In genomic region chr5:56025303-56025885, GRCh38 we compare ENCODE assay signal across 1 cellular context.
TF ChIP-seq lines count a peak whose summit lies in the region.

No MANE protein-coding gene starts in this region.

TF ChIP-seq in HepG2, 621 proteins besides CTCF, POLR2A, EP300 and RAD21 (continued from another document and continues in another):
- TF ChIP-seq, protein P1, sequence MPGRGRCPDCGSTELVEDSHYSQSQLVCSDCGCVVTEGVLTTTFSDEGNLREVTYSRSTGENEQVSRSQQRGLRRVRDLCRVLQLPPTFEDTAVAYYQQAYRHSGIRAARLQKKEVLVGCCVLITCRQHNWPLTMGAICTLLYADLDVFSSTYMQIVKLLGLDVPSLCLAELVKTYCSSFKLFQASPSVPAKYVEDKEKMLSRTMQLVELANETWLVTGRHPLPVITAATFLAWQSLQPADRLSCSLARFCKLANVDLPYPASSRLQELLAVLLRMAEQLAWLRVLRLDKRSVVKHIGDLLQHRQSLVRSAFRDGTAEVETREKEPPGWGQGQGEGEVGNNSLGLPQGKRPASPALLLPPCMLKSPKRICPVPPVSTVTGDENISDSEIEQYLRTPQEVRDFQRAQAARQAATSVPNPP (CRISPR knock-in tag; IDR thresholded peaks at IDR 0.05): no peak
- TF ChIP-seq SSRP1 (CRISPR knock-in tag; IDR thresholded peaks at IDR 0.05) (no peak), ZNF710 (CRISPR knock-in tag; IDR thresholded peaks at IDR 0.05; ENCODE audit: borderline replicate concordance) (no peak; the same call in 1 of the 2 replicates), MTA3 (CRISPR knock-in tag; IDR thresholded peaks at IDR 0.05) (no peak), TCF7 (IDR thresholded peaks at IDR 0.05; ENCODE audit: low read depth) (peak; percentile 74), TIGD3 (CRISPR knock-in tag; IDR thresholded peaks at IDR 0.05; ENCODE audit: borderline replicate concordance) (no peak), ZBTB1 (CRISPR knock-in tag; IDR thresholded peaks at IDR 0.05; ENCODE audit: borderline replicate concordance) (no peak), KLF12 (CRISPR knock-in tag; IDR thresholded peaks at IDR 0.05; ENCODE audit: borderline replicate concordance) (no peak; the same call in 1 of the 2 replicates), ZMYM4 (CRISPR knock-in tag; IDR thresholded peaks at IDR 0.05) (peak; percentile 72), TEAD3 (CRISPR knock-in tag; optimal IDR thresholded peaks at IDR 0.05; ENCODE audit: borderline replicate concordance) (peak; percentile 74), GPN1 (CRISPR knock-in tag; IDR thresholded peaks at IDR 0.05; ENCODE audit: borderline replicate concordance) (no peak), BRCA1 (CRISPR knock-in tag; IDR thresholded peaks at IDR 0.05) (0 out of 2 replicates have a peak, but pooled peaks have one; percentile 1), ZNF318 (CRISPR knock-in tag; IDR thresholded peaks at IDR 0.05) (no peak), ZNF737 (CRISPR knock-in tag; IDR thresholded peaks at IDR 0.05; ENCODE audit: borderline replicate concordance) (no peak), GABPB1 (CRISPR knock-in tag; IDR thresholded peaks at IDR 0.05) (no peak), ZZZ3 (CRISPR knock-in tag; IDR thresholded peaks at IDR 0.05; ENCODE audit: borderline replicate concordance) (no peak), ZNF101 (CRISPR knock-in tag; IDR thresholded peaks at IDR 0.05; ENCODE audit: borderline replicate concordance, low read depth) (no peak), HOXA9 (CRISPR knock-in tag; IDR thresholded peaks at IDR 0.05; ENCODE audit: borderline replicate concordance) (no peak), HOXA7 (CRISPR knock-in tag; IDR thresholded peaks at IDR 0.05) (no peak), ZNF768 (CRISPR knock-in tag; IDR thresholded peaks at IDR 0.05) (no peak), CBX5 (CRISPR knock-in tag; IDR thresholded peaks at IDR 0.05; ENCODE audit: borderline replicate concordance) (peak; percentile 75; the same call in 1 of the 2 replicates), CENPX (CRISPR knock-in tag; IDR thresholded peaks at IDR 0.05) (no peak), SMARCC2 (IDR thresholded peaks at IDR 0.05) (no peak), ZNF460 (CRISPR knock-in tag; IDR thresholded peaks at IDR 0.05; ENCODE audit: borderline replicate concordance) (no peak; the same call in 1 of the 2 replicates), KMT2A (CRISPR knock-in tag; IDR thresholded peaks at IDR 0.05) (peak; percentile 35; the same call in 1 of the 2 replicates), MIXL1 (CRISPR knock-in tag; IDR thresholded peaks at IDR 0.05) (peak; percentile 87), ZNF816 (CRISPR knock-in tag; IDR thresholded peaks at IDR 0.05; ENCODE audit: borderline replicate concordance) (peak; percentile 30; the same call in 1 of the 2 replicates), ZNF224 (CRISPR knock-in tag; IDR thresholded peaks at IDR 0.05) (no peak), MNT (IDR thresholded peaks at IDR 0.05) (no peak), MTF1 (CRISPR knock-in tag; IDR thresholded peaks at IDR 0.05) (no peak), U2AF2 (IDR thresholded peaks at IDR 0.05; ENCODE audit: low read depth, low read length) (no peak), HNRNPUL1 (IDR thresholded peaks at IDR 0.05; ENCODE audit: low read depth, low read length) (0 out of 2 replicates have a peak, but pooled peaks have one; percentile 49), JUN (CRISPR knock-in tag; IDR thresholded peaks at IDR 0.05) (peak; percentile 67), SRSF4 (IDR thresholded peaks at IDR 0.05; ENCODE audit: low read depth, low read length, poor library complexity, severe bottlenecking) (no peak), ZNF572 (CRISPR knock-in tag; IDR thresholded peaks at IDR 0.05) (no peak), PAWR (CRISPR knock-in tag; IDR thresholded peaks at IDR 0.05; ENCODE audit: borderline replicate concordance) (no peak)
- TF ChIP-seq, protein P2, sequence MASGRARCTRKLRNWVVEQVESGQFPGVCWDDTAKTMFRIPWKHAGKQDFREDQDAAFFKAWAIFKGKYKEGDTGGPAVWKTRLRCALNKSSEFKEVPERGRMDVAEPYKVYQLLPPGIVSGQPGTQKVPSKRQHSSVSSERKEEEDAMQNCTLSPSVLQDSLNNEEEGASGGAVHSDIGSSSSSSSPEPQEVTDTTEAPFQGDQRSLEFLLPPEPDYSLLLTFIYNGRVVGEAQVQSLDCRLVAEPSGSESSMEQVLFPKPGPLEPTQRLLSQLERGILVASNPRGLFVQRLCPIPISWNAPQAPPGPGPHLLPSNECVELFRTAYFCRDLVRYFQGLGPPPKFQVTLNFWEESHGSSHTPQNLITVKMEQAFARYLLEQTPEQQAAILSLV (CRISPR knock-in tag; IDR thresholded peaks at IDR 0.05; ENCODE audit: borderline replicate concordance): no peak
- TF ChIP-seq, protein P3, sequence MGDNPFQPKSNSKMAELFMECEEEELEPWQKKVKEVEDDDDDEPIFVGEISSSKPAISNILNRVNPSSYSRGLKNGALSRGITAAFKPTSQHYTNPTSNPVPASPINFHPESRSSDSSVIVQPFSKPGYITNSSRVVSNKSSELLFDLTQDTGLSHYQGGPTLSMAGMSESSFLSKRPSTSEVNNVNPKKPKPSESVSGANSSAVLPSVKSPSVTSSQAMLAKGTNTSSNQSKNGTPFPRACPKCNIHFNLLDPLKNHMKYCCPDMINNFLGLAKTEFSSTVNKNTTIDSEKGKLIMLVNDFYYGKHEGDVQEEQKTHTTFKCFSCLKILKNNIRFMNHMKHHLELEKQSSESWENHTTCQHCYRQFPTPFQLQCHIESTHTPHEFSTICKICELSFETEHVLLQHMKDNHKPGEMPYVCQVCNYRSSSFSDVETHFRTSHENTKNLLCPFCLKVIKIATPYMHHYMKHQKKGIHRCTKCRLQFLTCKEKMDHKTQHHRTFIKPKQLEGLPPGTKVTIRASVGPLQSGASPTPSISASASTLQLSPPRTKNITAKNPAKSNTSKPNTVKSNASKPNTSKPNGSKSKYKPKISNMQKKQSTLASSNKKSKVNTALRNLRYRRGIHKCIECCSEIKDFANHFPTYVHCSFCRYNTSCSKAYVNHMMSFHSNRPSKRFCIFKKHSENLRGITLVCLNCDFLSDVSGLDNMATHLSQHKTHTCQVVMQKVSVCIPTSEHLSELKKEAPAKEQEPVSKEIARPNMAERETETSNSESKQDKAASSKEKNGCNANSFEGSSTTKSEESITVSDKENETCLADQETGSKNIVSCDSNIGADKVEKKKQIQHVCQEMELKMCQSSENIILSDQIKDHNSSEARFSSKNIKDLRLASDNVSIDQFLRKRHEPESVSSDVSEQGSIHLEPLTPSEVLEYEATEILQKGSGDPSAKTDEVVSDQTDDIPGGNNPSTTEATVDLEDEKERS (CRISPR knock-in tag; IDR thresholded peaks at IDR 0.05): peak; percentile 69; the same call in 1 of the 2 replicates
- TF ChIP-seq, protein P4, sequence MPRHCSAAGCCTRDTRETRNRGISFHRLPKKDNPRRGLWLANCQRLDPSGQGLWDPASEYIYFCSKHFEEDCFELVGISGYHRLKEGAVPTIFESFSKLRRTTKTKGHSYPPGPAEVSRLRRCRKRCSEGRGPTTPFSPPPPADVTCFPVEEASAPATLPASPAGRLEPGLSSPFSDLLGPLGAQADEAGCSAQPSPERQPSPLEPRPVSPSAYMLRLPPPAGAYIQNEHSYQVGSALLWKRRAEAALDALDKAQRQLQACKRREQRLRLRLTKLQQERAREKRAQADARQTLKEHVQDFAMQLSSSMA (CRISPR knock-in tag; IDR thresholded peaks at IDR 0.05): no peak
- TF ChIP-seq, protein P5, sequence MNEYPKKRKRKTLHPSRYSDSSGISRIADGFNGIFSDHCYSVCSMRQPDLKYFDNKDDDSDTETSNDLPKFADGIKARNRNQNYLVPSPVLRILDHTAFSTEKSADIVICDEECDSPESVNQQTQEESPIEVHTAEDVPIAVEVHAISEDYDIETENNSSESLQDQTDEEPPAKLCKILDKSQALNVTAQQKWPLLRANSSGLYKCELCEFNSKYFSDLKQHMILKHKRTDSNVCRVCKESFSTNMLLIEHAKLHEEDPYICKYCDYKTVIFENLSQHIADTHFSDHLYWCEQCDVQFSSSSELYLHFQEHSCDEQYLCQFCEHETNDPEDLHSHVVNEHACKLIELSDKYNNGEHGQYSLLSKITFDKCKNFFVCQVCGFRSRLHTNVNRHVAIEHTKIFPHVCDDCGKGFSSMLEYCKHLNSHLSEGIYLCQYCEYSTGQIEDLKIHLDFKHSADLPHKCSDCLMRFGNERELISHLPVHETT (CRISPR knock-in tag; conservative IDR thresholded peaks at IDR 0.05): no peak
